Comparison of ENCODE assay signal across 8 cellular contexts in genomic region chr7:107170051-107170661, GRCh38. TPM values are rescaled to one million over a fixed set of nuclear protein-coding genes. Genes with fewer than 3 reads are reported as not detected.
DNase-seq lines count a peak whose midpoint lies in the region; ATAC-seq and TF ChIP-seq lines count a peak whose summit lies in the region.

No MANE protein-coding gene starts in this region.

- peak overlapping the region; percentile 94 for H3K9ac ChIP-seq in fibroblast of lung (ENCODE audit: insufficient read depth, low read length)

- ATAC-seq in RWPE2 (ENCODE audit: low read depth), result no peak

- intact Hi-C loops in prostate gland (cut with DNase I), result no loop called here

- in situ Hi-C loops in ACHN (cut with HindIII; ENCODE audit: low pct_ligation_motif_present, low pct_unique_long_range_greater_than_20kb, low sequenced_read_pairs), result no loop called here

- H3K4me1 ChIP-seq in RWPE2 (ENCODE audit: insufficient read depth, poor library complexity, severe bottlenecking) (peaks cover 7% of the 10 kb centered on the region), fibroblast of lung (ENCODE audit: control insufficient read depth, extremely low read depth, insufficient read depth, low read length) (no peaks in the 10 kb centered on the region), prostate gland (replicated peaks) (peaks cover 3% of the 10 kb centered on the region)

- H3K27ac ChIP-seq in RWPE2 (ENCODE audit: poor library complexity, severe bottlenecking) (peak overlapping the region; percentile 77), fibroblast of lung (ENCODE audit: insufficient read depth, low read length) (peak overlapping the region; percentile 89), prostate gland (peak overlapping the region; percentile 100)

- no peak overlapping the region for H2AFZ ChIP-seq in fibroblast of lung (ENCODE audit: low read length)

- TF ChIP-seq CTCF in GM12864 (IDR thresholded peaks at IDR 0.05; ENCODE audit: low read depth, low read length, missing control alignments), result no peak
- no peak for TF ChIP-seq CTCF in RWPE2 (IDR thresholded peaks at IDR 0.05; ENCODE audit: poor library complexity, severe bottlenecking)
- TF ChIP-seq CTCF in fibroblast of lung (conservative IDR thresholded peaks at IDR 0.05 in 1 of 2, IDR thresholded peaks at IDR 0.05 in 1 of 2; ENCODE audit: low read depth in 1 of 2, low read length in 2 of 2), result no peak
- TF ChIP-seq CTCF in prostate gland (IDR thresholded peaks at IDR 0.05), result no peak

- WGBS in prostate gland, result 3% methylated on average over 10 of the region's 10 CpGs

- no peak for TF ChIP-seq POLR2A in prostate gland (IDR thresholded peaks at IDR 0.05)

- H3K4me3 ChIP-seq in GM12864 (ENCODE audit: low read depth, low read length) (peak overlapping the region; percentile 71), RWPE2 (ENCODE audit: severe bottlenecking) (peak overlapping the region; percentile 62), fibroblast of lung (replicated peaks in 1 of 4; ENCODE audit: control extremely low read depth in 1 of 4, insufficient read depth in 1 of 4, low read depth in 3 of 4, low read length in 4 of 4) (peak overlapping the region; percentile 81 to 93 (median 84)), prostate gland (peak overlapping the region; percentile 94 to 95)

- DNase-seq in GM12864 (ENCODE audit: low read depth) (no peak), RWPE2 (ENCODE audit: low spot score) (no peak), fibroblast of lung (ENCODE audit: low read depth in 2 of 2) (no peak), prostate gland (ENCODE audit: low spot score) (no peak), ACHN (no peak), NCI-H1436 treated with DMSO at 0.1 percent for 48 hours (lab: John Stamatoyannopoulos, UW) (no peak), cortex of kidney (lab: John Stamatoyannopoulos, UW) (no peak)
- no peak for DNase-seq in activated CD4-positive, alpha-beta T cell treated with anti-CD3 and anti-CD28 coated beads for 1 hour

- H3K36me3 ChIP-seq in RWPE2 (ENCODE audit: low read depth) (no peaks in the 10 kb centered on the region), fibroblast of lung (ENCODE audit: control insufficient read depth, insufficient read depth, low read length) (no peaks in the 10 kb centered on the region), prostate gland (no peaks in the 10 kb centered on the region)

- no peaks in the 10 kb centered on the region for H3K27me3 ChIP-seq in RWPE2 (ENCODE audit: insufficient read depth, poor library complexity, severe bottlenecking)
- no peaks in the 10 kb centered on the region for H3K27me3 ChIP-seq in fibroblast of lung (ENCODE audit: control insufficient read depth, insufficient read depth, low read length)
- H3K27me3 ChIP-seq in prostate gland (replicated peaks; ENCODE audit: insufficient read depth), result no peaks in the 10 kb centered on the region

- H3K4me2 ChIP-seq in fibroblast of lung (ENCODE audit: extremely low read depth, insufficient read depth, low read length), result peak overlapping the region; percentile 95

- H3K9me3 ChIP-seq in RWPE2 (ENCODE audit: severe bottlenecking) (no peaks in the 10 kb centered on the region), fibroblast of lung (ENCODE audit: control insufficient read depth, insufficient read depth, low read depth, low read length) (no peaks in the 10 kb centered on the region), prostate gland (no peaks in the 10 kb centered on the region)

- peaks cover 5% of the 10 kb centered on the region for H4K20me1 ChIP-seq in fibroblast of lung (ENCODE audit: control insufficient read depth, extremely low read depth, insufficient read depth, low read length)

- H3K79me2 ChIP-seq in fibroblast of lung (ENCODE audit: control insufficient read depth, insufficient read depth, low read length), result peaks cover 43% of the 10 kb centered on the region

RNA-seq across cellular contexts. Expression of gene HBP1, which starts 1.4 kb away (rescaled TPM):
- total RNA-seq in fibroblast of lung (122 and 127 TPM in 2 replicates), prostate gland (100 to 1,000 TPM in 1 of 2 donors, 10 to 100 TPM in 1; 91.3 to 109 TPM)
- polyA plus RNA-seq in fibroblast of lung, result 41.7 and 72.9 TPM in 2 replicates
- polyA plus RNA-seq in fibroblast of lung (2012), result 26.6 and 36.1 TPM in 2 replicates
- 19.0 and 28.8 TPM in 2 replicates for polyA minus RNA-seq in fibroblast of lung (ENCODE audit: low replicate concordance)
